Comparison of ENCODE assay signal across 8 cellular contexts in the genomic region with DNA sequence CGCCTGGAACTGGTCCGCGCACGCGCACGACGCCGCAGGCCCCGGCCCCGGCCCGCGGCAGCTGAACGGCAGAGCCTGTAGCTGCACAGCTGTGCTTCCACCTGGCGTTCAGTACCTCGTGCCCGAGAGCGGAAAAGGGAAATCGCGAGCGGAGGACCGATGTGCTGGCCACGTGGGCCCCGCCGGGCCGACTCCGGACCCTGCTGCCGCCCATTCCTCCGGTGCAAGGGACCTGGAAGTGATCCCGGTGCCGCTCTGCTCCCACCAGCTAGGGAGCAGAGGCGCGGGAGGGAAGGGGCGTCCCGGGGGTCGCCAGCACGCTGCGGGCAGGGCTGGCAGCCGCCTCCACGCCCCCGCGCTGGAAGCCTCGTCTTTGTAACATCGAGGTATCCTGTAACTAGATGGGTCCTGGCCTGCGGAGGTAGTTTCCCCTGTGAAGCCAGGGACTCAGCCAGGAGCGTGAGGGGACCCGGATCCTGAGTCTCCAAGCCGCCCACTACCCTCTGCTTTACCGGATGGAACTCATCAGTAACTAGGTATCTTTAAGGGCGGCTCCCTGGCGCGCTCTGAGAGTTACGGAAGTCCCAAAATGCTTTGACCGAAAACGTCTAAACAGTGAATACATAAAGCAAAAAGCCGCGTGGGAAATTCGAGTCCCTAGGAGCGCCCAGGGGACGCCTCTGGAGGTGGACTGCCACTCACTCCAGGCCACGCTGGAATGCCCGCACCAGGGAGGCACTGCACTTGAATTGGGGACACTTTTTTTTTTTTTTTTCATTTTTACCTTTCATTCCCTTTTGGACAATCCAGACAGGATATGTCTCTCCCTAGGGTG. TPM values are rescaled to one million over a fixed set of nuclear protein-coding genes. Genes with fewer than 3 reads are reported as not detected.
DNase-seq lines count a peak whose midpoint lies in the region; ATAC-seq, FAIRE-seq and TF ChIP-seq lines count a peak whose summit lies in the region.

No MANE protein-coding gene starts in this region.

- H3K79me2 ChIP-seq in SU-DHL-6 (ENCODE audit: insufficient read depth, low read length), result peaks cover 39% of the 10 kb centered on the region

- H3K27me3 ChIP-seq in SU-DHL-6 (ENCODE audit: low read length), result no peaks in the 10 kb centered on the region
- peaks cover 23% of the 10 kb centered on the region for H3K27me3 ChIP-seq in iPS-15b (ENCODE audit: control insufficient read depth, insufficient read depth, low read length)
- no peaks in the 10 kb centered on the region for H3K27me3 ChIP-seq in small intestine (ENCODE audit: control insufficient read depth in 2 of 2, insufficient read depth in 2 of 2, low read length in 2 of 2)

- peak overlapping the region; percentile 93 for H3K4me2 ChIP-seq in SU-DHL-6 (ENCODE audit: low read depth, low read length, poor library complexity, severe bottlenecking)

- H3K4me3 ChIP-seq in GM12865 (ENCODE audit: low read depth, low read length) (peak overlapping the region; percentile 62), NB4 (ENCODE audit: low read depth, low read length) (peak overlapping the region; percentile 69), SU-DHL-6 (ENCODE audit: insufficient read depth, low read length, poor library complexity, severe bottlenecking) (peak overlapping the region; percentile 60), iPS-15b (ENCODE audit: low read depth, low read length) (peak overlapping the region; percentile 54), small intestine (ENCODE audit: low read depth in 1 of 2, low read length in 2 of 2) (peak overlapping the region; percentile 27 to 61)

- peak; percentile 56 for ATAC-seq in HG02588 (IDR thresholded peaks at IDR 0.05; ENCODE audit: unreplicated experiment)

- H3K9me3 ChIP-seq in SU-DHL-6 (ENCODE audit: insufficient read depth, low read length) (no peaks in the 10 kb centered on the region), iPS-15b (ENCODE audit: control insufficient read depth, insufficient read depth, low read length) (no peaks in the 10 kb centered on the region), small intestine (ENCODE audit: control insufficient read depth, low read depth) (no peaks in the 10 kb centered on the region)

- no peaks in the 10 kb centered on the region for H3K9me2 ChIP-seq in SU-DHL-6 (replicated peaks; ENCODE audit: insufficient read depth, low read length)

- peaks cover 19% of the 10 kb centered on the region for H3K36me3 ChIP-seq in SU-DHL-6 (ENCODE audit: low read length)
- peaks cover 5% of the 10 kb centered on the region for H3K36me3 ChIP-seq in iPS-15b (ENCODE audit: control insufficient read depth, insufficient read depth, low read length)
- H3K36me3 ChIP-seq in small intestine (ENCODE audit: control insufficient read depth in 2 of 2, insufficient read depth in 2 of 2, low read length in 2 of 2), result peaks cover 0 to 4% of the 10 kb centered on the region in 2 donors

- DNase-seq in GM12865 (ENCODE audit: low read depth), result peak; percentile 98
- DNase-seq in NB4 (ENCODE audit: low read depth), result peak; percentile 96
- peak; percentile 82 for DNase-seq in amniotic epithelial cell (ENCODE audit: low read depth)
- peak; percentile 42 for DNase-seq in small intestine
- no peak for DNase-seq in dermis blood vessel endothelial cell

- peaks cover 23% of the 10 kb centered on the region for H4K20me1 ChIP-seq in SU-DHL-6 (ENCODE audit: low read depth, low read length)

- TF ChIP-seq CTCF in GM12865 (IDR thresholded peaks at IDR 0.05; ENCODE audit: insufficient read depth, low read depth, low read length, missing control alignments) (no peak), NB4 (IDR thresholded peaks at IDR 0.05; ENCODE audit: low read depth, low read length) (no peak), SU-DHL-6 (IDR thresholded peaks at IDR 0.05; ENCODE audit: insufficient read depth, low read length, poor library complexity, severe bottlenecking) (no peak)

- peak overlapping the region; percentile 85 for H2AFZ ChIP-seq in SU-DHL-6 (ENCODE audit: low read depth, low read length, severe bottlenecking)

- H3K4me1 ChIP-seq in iPS-15b (ENCODE audit: control insufficient read depth, insufficient read depth, low read length) (no peaks in the 10 kb centered on the region), small intestine (ENCODE audit: control insufficient read depth in 2 of 2, insufficient read depth in 1 of 2, low read depth in 1 of 2, low read length in 1 of 2) (peaks cover 3% of the 10 kb centered on the region in 2 donors)

- FAIRE-seq in small intestine (lab: Jason Lieb, UNC), result no peak

- H3K27ac ChIP-seq in SU-DHL-6 (ENCODE audit: low read depth, low read length) (peak overlapping the region; percentile 68), small intestine (ENCODE audit: low read depth in 1 of 2, low read length in 1 of 2) (peak overlapping the region; percentile 85 to 94)

- WGBS in small intestine, 3 donors, result 1% methylated on average over 38 to 61 of the region's 61 CpGs

- H3F3A ChIP-seq in SU-DHL-6 (ENCODE audit: insufficient read depth), result peaks cover 28% of the 10 kb centered on the region

- H3K9ac ChIP-seq in SU-DHL-6 (ENCODE audit: low read length) (peak overlapping the region; percentile 86), iPS-15b (ENCODE audit: low read depth, low read length) (peak overlapping the region; percentile 65)

- peak; percentile 38 for TF ChIP-seq POLR2A in NB4 (IDR thresholded peaks at IDR 0.05; ENCODE audit: extremely low read depth, insufficient read length)

RNA-seq across cellular contexts. Expression of a gene that starts 0.7 kb away (rescaled TPM):
- 100 to 1,000 TPM in 1 of 3 donors, 10 to 100 TPM in 2; 12.5 to 109 (median 21.9) TPM for polyA plus RNA-seq in small intestine
- 111 and 129 TPM in 2 replicates for total RNA-seq in dermis blood vessel endothelial cell
